ENCODE assay signal across 9 cellular contexts in genomic region chr19:16001481-16002312, GRCh38. TPM values are rescaled to one million over a fixed set of nuclear protein-coding genes. Genes with fewer than 3 reads are reported as not detected.
DNase-seq lines count a peak whose midpoint lies in the region; ATAC-seq and TF ChIP-seq lines count a peak whose summit lies in the region.
"Had no signal": no experiment of that assay in that cellular context is flagged by ENCODE, and none has a peak within 500 bp of the region (broad histone marks: within the 10 kb centered on the region; RNA-seq: fewer than 3 reads in every experiment).

No MANE protein-coding gene starts in this region.

- in situ Hi-C loops in HAP-1 (cut with MboI; ENCODE audit: low sequenced_read_pairs), result no loop called here

- peak overlapping the region in 1 of 2 donors; percentile 25 for H3K27ac ChIP-seq in prostate gland

- DNase-seq in activated CD4-positive, CD25-positive, alpha-beta regulatory T cell treated with anti-CD3 and anti-CD28 coated beads, Interleukin-2, amount 50 U/mL, for 16 hours (ENCODE audit: low read depth, low spot score), result peak; percentile 14
- DNase-seq in fibroblast of gingiva (ENCODE audit: low read depth) (peak; percentile 70), prostate gland (ENCODE audit: low spot score) (peak; percentile 15), HAP-1 (ENCODE audit: low spot score in 2 of 2) (no peak)

- TF ChIP-seq CTCF in GM12875 (IDR thresholded peaks at IDR 0.05; ENCODE audit: borderline replicate concordance, insufficient read depth, low read depth, low read length) (no peak), prostate gland (IDR thresholded peaks at IDR 0.05) (no peak)

- H3K4me3 ChIP-seq in GM12875 (ENCODE audit: low read depth, low read length) (peak overlapping the region; percentile 35), prostate gland (peak overlapping the region; percentile 1 to 17), HAP-1 (no peak overlapping the region)

- H3K36me3 ChIP-seq in prostate gland, result no peaks in the 10 kb centered on the region
- H3K36me3 ChIP-seq in HAP-1 (replicated peaks), result no peaks in the 10 kb centered on the region

- no peak for TF ChIP-seq POLR2A in prostate gland (IDR thresholded peaks at IDR 0.05)

- H3K4me1 ChIP-seq in prostate gland (replicated peaks), result no peaks in the 10 kb centered on the region
- H3K4me1 ChIP-seq in HAP-1, result no peaks in the 10 kb centered on the region

- H3K27me3 ChIP-seq in prostate gland (replicated peaks; ENCODE audit: insufficient read depth) (no peaks in the 10 kb centered on the region), HAP-1 (ENCODE audit: low read depth) (no peaks in the 10 kb centered on the region)

- intact Hi-C loops in prostate gland (cut with DNase I), result no loop called here

- ATAC-seq in HG03159 (IDR thresholded peaks at IDR 0.05; ENCODE audit: unreplicated experiment) (peak; percentile 65), HG02970 (IDR thresholded peaks at IDR 0.05; ENCODE audit: low FRiP score, unreplicated experiment) (no peak), GM21381 (IDR thresholded peaks at IDR 0.05; ENCODE audit: unreplicated experiment) (no peak)

- 36% methylated on average over 12 of the region's 12 CpGs for WGBS in prostate gland

- H3K9me3 ChIP-seq in prostate gland, result no peaks in the 10 kb centered on the region
- H3K9me3 ChIP-seq in HAP-1, result no peaks in the 10 kb centered on the region

RNA-seq across cellular contexts. Expression of gene OR10H4, which starts 52.9 kb away (rescaled TPM):
- not detected for total RNA-seq in prostate gland
- total RNA-seq: T-helper 2 cell treated with Interferon-gamma antibody and Interleukin-4, amounts not matched to agents 100 ng/mL and 5 ng/mL, for 36 hours had no signal

Comparison
In these comparisons a context has a peak if more than half of its experiments do, and no peak if none do; other contexts are left out.
1. DNase-seq: peak in activated CD4-positive, CD25-positive, alpha-beta regulatory T cell treated with anti-CD3 and anti-CD28 coated beads, Interleukin-2, amount 50 U/mL, for 16 hours (single experiment), fibroblast of gingiva (single experiment) and prostate gland (single experiment); none in HAP-1 (0 of 2).